In genomic region chr3:27165348-27165747, GRCh38 we compare ENCODE assay signal across 14 cellular contexts.
DNase-seq lines count a peak whose midpoint lies in the region; ATAC-seq and TF ChIP-seq lines count a peak whose summit lies in the region.
"Had no signal": no experiment of that assay in that cellular context is flagged by ENCODE, and none has a peak within 500 bp of the region (broad histone marks: within the 10 kb centered on the region; RNA-seq: fewer than 3 reads in every experiment).

No MANE protein-coding gene starts in this region.

- POLR2A ChIA-PET in A673 (lab: Charles Lee; ENCODE audit: low non-redundant PET), result no interaction called here

- no peaks in the 10 kb centered on the region for H3K4me1 Mint-ChIP-seq in activated naive CD8-positive, alpha-beta T cell treated with anti-CD3 and anti-CD28 coated beads for 36 hours
- H3K4me1 Mint-ChIP-seq: stimulated activated effector memory CD8-positive, alpha-beta T cell treated with anti-CD3 and anti-CD28 coated beads, Interleukin-12 subunit alpha, Interleukin-12 subunit beta, amount 100 ng/mL, for 72 hours had no signal

- H3K27me3 ChIP-seq in sigmoid colon (no peaks in the 10 kb centered on the region), A673 (replicated peaks; ENCODE audit: insufficient read depth, low read depth, low read length, poor library complexity) (no peaks in the 10 kb centered on the region)
- H3K27me3 ChIP-seq: ascending aorta had no signal

- no peaks in the 10 kb centered on the region for H3K27me3 Mint-ChIP-seq in activated naive CD8-positive, alpha-beta T cell treated with anti-CD3 and anti-CD28 coated beads for 36 hours
- H3K27me3 Mint-ChIP-seq: CD4-positive, alpha-beta T cell had no signal

- H3K27ac Mint-ChIP-seq in activated naive CD8-positive, alpha-beta T cell treated with anti-CD3 and anti-CD28 coated beads for 36 hours, result no peak overlapping the region
- H3K27ac Mint-ChIP-seq: CD4-positive, alpha-beta T cell; stimulated activated effector memory CD8-positive, alpha-beta T cell treated with anti-CD3 and anti-CD28 coated beads, Interleukin-12 subunit alpha, Interleukin-12 subunit beta, amount 100 ng/mL, for 72 hours had no signal

- no peak for TF ChIP-seq CTCF in sigmoid colon (IDR thresholded peaks at IDR 0.05)
- TF ChIP-seq CTCF in A673 (conservative IDR thresholded peaks at IDR 0.05; ENCODE audit: low read depth, low read length), result no peak

- CTCF ChIA-PET in A673 (lab: Charles Lee), result no interaction called here

- in situ Hi-C loops in SK-MEL-5 (cut with HindIII; ENCODE audit: low pct_unique_long_range_greater_than_20kb, low sequenced_read_pairs), result no loop called here

- DNase-seq in AG20443 (ENCODE audit: low spot score) (peak; percentile 70), SK-MEL-5 (ENCODE audit: low read depth, low spot score) (peak; percentile 10), fibroblast of peridontal ligament (ENCODE audit: extremely low read depth) (peak; percentile 99), sigmoid colon (no peak), NCI-H187 treated with DMSO at 0.1 percent for 48 hours (lab: John Stamatoyannopoulos, UW) (no peak), A673 (ENCODE audit: low spot score) (no peak)
- no peak for DNase-seq in activated naive CD8-positive, alpha-beta T cell treated with anti-CD3 and anti-CD28 coated beads for 36 hours
- DNase-seq: activated T-cell treated with anti-CD3 and anti-CD28 coated beads, Interleukin-2, amount 50 U/mL, for 4 hours; CD4-positive, alpha-beta T cell; Kasumi-1; stimulated activated CD4-positive, alpha-beta T cell treated with anti-CD3 and anti-CD28 coated beads, Interleukin-2, amount 100 ng/mL, for 48 hours had no signal

- H3K4me3 Mint-ChIP-seq in activated naive CD8-positive, alpha-beta T cell treated with anti-CD3 and anti-CD28 coated beads for 36 hours, result no peak overlapping the region
- H3K4me3 Mint-ChIP-seq: activated T-cell treated with anti-CD3 and anti-CD28 coated beads, Interleukin-2, amount 50 U/mL, for 4 hours; CD4-positive, alpha-beta T cell; stimulated activated effector memory CD8-positive, alpha-beta T cell treated with anti-CD3 and anti-CD28 coated beads, Interleukin-12 subunit alpha, Interleukin-12 subunit beta, amount 100 ng/mL, for 72 hours had no signal

- H3K27ac ChIP-seq in sigmoid colon (peak overlapping the region in 3 of 4 donors; percentile 11 to 47 (median 36)), A673 (ENCODE audit: low read depth, low read length, poor library complexity, severe bottlenecking) (no peak overlapping the region)
- H3K27ac ChIP-seq: ascending aorta had no signal

- H3K9me3 ChIP-seq in sigmoid colon, result no peaks in the 10 kb centered on the region
- H3K9me3 ChIP-seq in A673 (ENCODE audit: low read depth, low read length, poor library complexity, severe bottlenecking), result no peaks in the 10 kb centered on the region
- H3K9me3 ChIP-seq: ascending aorta had no signal

- no peaks in the 10 kb centered on the region for H3K36me3 ChIP-seq in sigmoid colon
- H3K36me3 ChIP-seq in A673 (ENCODE audit: insufficient read depth, low read length, poor library complexity, severe bottlenecking), result no peaks in the 10 kb centered on the region
- H3K36me3 ChIP-seq: ascending aorta had no signal

- no peak for TF ChIP-seq EP300 in sigmoid colon (IDR thresholded peaks at IDR 0.05)

- H3K36me3 Mint-ChIP-seq in activated naive CD8-positive, alpha-beta T cell treated with anti-CD3 and anti-CD28 coated beads for 36 hours, result no peaks in the 10 kb centered on the region
- H3K36me3 Mint-ChIP-seq: stimulated activated effector memory CD8-positive, alpha-beta T cell treated with anti-CD3 and anti-CD28 coated beads, Interleukin-12 subunit alpha, Interleukin-12 subunit beta, amount 100 ng/mL, for 72 hours had no signal

- no peak for ATAC-seq in GM18511 (IDR thresholded peaks at IDR 0.05; ENCODE audit: unreplicated experiment)
- ATAC-seq: activated T-cell treated with anti-CD3 and anti-CD28 coated beads, Interleukin-2, amount 50 U/mL, for 4 hours; stimulated activated effector memory CD8-positive, alpha-beta T cell treated with anti-CD3 and anti-CD28 coated beads, Interleukin-12 subunit alpha, Interleukin-12 subunit beta, amount 100 ng/mL, for 72 hours had no signal

- intact Hi-C loops in sigmoid colon (cut with DNase I) (no loop called here), A673 (cut with micrococcal nuclease; ENCODE audit: unreplicated experiment) (no loop called here)

- no peak for TF ChIP-seq POLR2A in sigmoid colon (IDR thresholded peaks at IDR 0.05)

- H3K4me1 ChIP-seq in sigmoid colon, result no peaks in the 10 kb centered on the region
- H3K4me1 ChIP-seq in A673 (ENCODE audit: insufficient read depth, low read length, poor library complexity, severe bottlenecking), result no peaks in the 10 kb centered on the region
- H3K4me1 ChIP-seq: ascending aorta had no signal

- no TSS peak for BruUV-seq in A673 (replicated peaks; lab: Mats Ljungman, UMichigan)

- WGBS in sigmoid colon, 2 donors, result 76 to 90% methylated on average over 2 of the region's 2 CpGs

- no peaks in the 10 kb centered on the region for H3K9me3 Mint-ChIP-seq in activated naive CD8-positive, alpha-beta T cell treated with anti-CD3 and anti-CD28 coated beads for 36 hours
- H3K9me3 Mint-ChIP-seq: activated T-cell treated with anti-CD3 and anti-CD28 coated beads, Interleukin-2, amount 50 U/mL, for 4 hours; CD4-positive, alpha-beta T cell; stimulated activated effector memory CD8-positive, alpha-beta T cell treated with anti-CD3 and anti-CD28 coated beads, Interleukin-12 subunit alpha, Interleukin-12 subunit beta, amount 100 ng/mL, for 72 hours had no signal

- H3K4me3 ChIP-seq in sigmoid colon, result no peak overlapping the region
- no peak overlapping the region for H3K4me3 ChIP-seq in A673 (ENCODE audit: low read depth, low read length, poor library complexity, severe bottlenecking)
- H3K4me3 ChIP-seq: ascending aorta had no signal

Comparison
In these comparisons a context has a peak if more than half of its experiments do, and no peak if none do; other contexts are left out.
1. DNase-seq: peak in AG20443 (single experiment), SK-MEL-5 (single experiment) and fibroblast of peridontal ligament (single experiment); none in sigmoid colon (single experiment), NCI-H187 treated with DMSO at 0.1 percent for 48 hours (single experiment), A673 (single experiment) and activated naive CD8-positive, alpha-beta T cell treated with anti-CD3 and anti-CD28 coated beads for 36 hours (single experiment).